ENCODE assay signal across 11 cellular contexts in the genomic region with DNA sequence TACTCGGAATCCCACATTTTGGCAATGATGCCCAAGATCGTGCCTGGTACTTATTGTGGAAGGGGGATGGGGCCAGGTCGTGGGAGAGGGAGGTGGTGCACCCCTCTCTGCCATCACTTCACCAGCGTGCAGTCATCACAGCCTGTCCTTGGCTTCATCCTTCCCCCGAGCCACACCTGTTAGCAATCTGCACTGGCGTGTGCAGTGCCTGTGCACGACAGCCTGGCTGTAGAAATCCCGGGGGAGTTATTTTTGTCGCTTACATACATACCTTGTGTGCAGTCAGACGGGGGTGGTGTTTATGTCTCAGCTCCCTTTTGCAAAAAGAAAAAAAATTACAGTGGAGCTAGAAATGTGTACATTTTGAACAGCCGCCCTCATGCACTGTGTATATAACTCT.
DNase-seq lines count a peak whose midpoint lies in the region; ATAC-seq and TF ChIP-seq lines count a peak whose summit lies in the region.
"Had no signal": no experiment of that assay in that cellular context is flagged by ENCODE, and none has a peak within 500 bp of the region (broad histone marks: within the 10 kb centered on the region; RNA-seq: fewer than 3 reads in every experiment).

No MANE protein-coding gene starts in this region.

- H3K4me1 ChIP-seq in BE2C (peaks cover 6% of the 10 kb centered on the region; the same call in 1 of the 2 replicates), Peyer's patch (peaks cover 0 to 2% (median 0%) of the 10 kb centered on the region in 4 donors), body of pancreas (no peaks in the 10 kb centered on the region)

- no peaks in the 10 kb centered on the region for H3K36me3 Mint-ChIP-seq in CD4-positive, alpha-beta T cell (ENCODE audit: low read depth)
- no peaks in the 10 kb centered on the region for H3K36me3 Mint-ChIP-seq in osteocyte (ENCODE audit: unreplicated experiment)

- WGBS in body of pancreas, 2 donors, result 64 to 66% methylated on average over 11 of the region's 11 CpGs

- no peaks in the 10 kb centered on the region for H3K27me3 ChIP-seq in BE2C
- no peaks in the 10 kb centered on the region for H3K27me3 ChIP-seq in Peyer's patch
- no peaks in the 10 kb centered on the region for H3K27me3 ChIP-seq in body of pancreas
- no peaks in the 10 kb centered on the region for H3K27me3 ChIP-seq in CD4-positive, alpha-beta T cell (ENCODE audit: control insufficient read depth, insufficient read depth, low read length)

- H3K27ac ChIP-seq in Peyer's patch, result peak overlapping the region in 1 of 4 donors; percentile 49
- no peak overlapping the region for H3K27ac ChIP-seq in body of pancreas
- no peak overlapping the region for H3K27ac ChIP-seq in CD4-positive, alpha-beta T cell (ENCODE audit: low read depth, low read length)

- H3K4me3 Mint-ChIP-seq in CD4-positive, alpha-beta T cell, result no peak overlapping the region
- no peak overlapping the region for H3K4me3 Mint-ChIP-seq in osteocyte (ENCODE audit: unreplicated experiment)

- TF ChIP-seq CTCF in BE2C (IDR thresholded peaks at IDR 0.05; ENCODE audit: low read depth, low read length) (no peak), Peyer's patch (IDR thresholded peaks at IDR 0.05) (no peak), body of pancreas (IDR thresholded peaks at IDR 0.05) (no peak), osteocyte (IDR thresholded peaks at IDR 0.05) (no peak)
- no peak for TF ChIP-seq CTCF in CD4-positive, alpha-beta T cell (IDR thresholded peaks at IDR 0.05)

- H3K27me3 Mint-ChIP-seq in CD4-positive, alpha-beta T cell, result no peaks in the 10 kb centered on the region
- H3K27me3 Mint-ChIP-seq in osteocyte (ENCODE audit: unreplicated experiment), result peaks cover 54% of the 10 kb centered on the region

- H3K4me1 Mint-ChIP-seq in CD4-positive, alpha-beta T cell (ENCODE audit: low read depth), result no peaks in the 10 kb centered on the region
- H3K4me1 Mint-ChIP-seq in osteocyte (ENCODE audit: unreplicated experiment), result peaks cover 2% of the 10 kb centered on the region

- H3K9me3 ChIP-seq in BE2C (no peaks in the 10 kb centered on the region), Peyer's patch (no peaks in the 10 kb centered on the region), body of pancreas (no peaks in the 10 kb centered on the region)
- no peaks in the 10 kb centered on the region for H3K9me3 ChIP-seq in CD4-positive, alpha-beta T cell (ENCODE audit: control insufficient read depth, low read length)

- DNase-seq in BE2C (peak; percentile 24), Peyer's patch (peak in 2 of 3 donors; percentile 58 to 63), body of pancreas (no peak), OCI-M2 (lab: John Stamatoyannopoulos, UW; ENCODE audit: unreplicated experiment) (no peak), osteocyte (ENCODE audit: extremely low spot score, unreplicated experiment) (no peak)
- DNase-seq in CD4-positive, alpha-beta T cell, result no peak
- DNase-seq: activated gamma-delta T cell, AML-193, cerebellar nuclear complex had no signal

- no peak overlapping the region for H3K27ac Mint-ChIP-seq in CD4-positive, alpha-beta T cell
- H3K27ac Mint-ChIP-seq in osteocyte (ENCODE audit: unreplicated experiment), result no peak overlapping the region

- H3K9me3 Mint-ChIP-seq in CD4-positive, alpha-beta T cell, result no peaks in the 10 kb centered on the region
- H3K9me3 Mint-ChIP-seq in osteocyte (ENCODE audit: unreplicated experiment), result peaks cover 5% of the 10 kb centered on the region

- H3K4me3 ChIP-seq in BE2C (ENCODE audit: low read depth, low read length) (no peak overlapping the region), Peyer's patch (no peak overlapping the region), body of pancreas (no peak overlapping the region)

- H3K36me3 ChIP-seq in BE2C (no peaks in the 10 kb centered on the region), Peyer's patch (no peaks in the 10 kb centered on the region), body of pancreas (replicated peaks in 1 of 2; ENCODE audit: insufficient read depth in 1 of 2, low read depth in 2 of 2) (no peaks in the 10 kb centered on the region)

- CTCF ChIA-PET in CD4-positive, alpha-beta T cell (lab: Charles Lee), result no interaction called here

- ATAC-seq in GM18907 (IDR thresholded peaks at IDR 0.05; ENCODE audit: unreplicated experiment) (peak; percentile 89), HG03108 (IDR thresholded peaks at IDR 0.05; ENCODE audit: unreplicated experiment) (peak; percentile 80), body of pancreas (no peak)
- no peak for ATAC-seq in CD4-positive, alpha-beta T cell (ENCODE audit: poor library complexity)

- POLR2A ChIA-PET in CD4-positive, alpha-beta T cell (lab: Charles Lee), result no interaction called here

- no peak for TF ChIP-seq POLR2A in Peyer's patch (IDR thresholded peaks at IDR 0.05)
- TF ChIP-seq POLR2A in body of pancreas (IDR thresholded peaks at IDR 0.05), result no peak

- intact Hi-C loops in body of pancreas (cut with DNase I), result no loop called here
- intact Hi-C loops in CD4-positive, alpha-beta T cell (cut with DNase I, micrococcal nuclease), result no loop called here

Comparison
In these comparisons a context has a peak if more than half of its experiments do, and no peak if none do; other contexts are left out.
1. DNase-seq: peak in BE2C (single experiment) and Peyer's patch (2 of 3); none in body of pancreas (0 of 4), OCI-M2 (single experiment), CD4-positive, alpha-beta T cell (0 of 10) and osteocyte (single experiment).
2. ATAC-seq: peak in GM18907 (single experiment) and HG03108 (single experiment); none in body of pancreas (single experiment) and CD4-positive, alpha-beta T cell (single experiment).